ENCODE assay signal across 11 cellular contexts in genomic region chr19:50747141-50747540, GRCh38. TPM values are rescaled to one million over a fixed set of nuclear protein-coding genes. Genes with fewer than 3 reads are reported as not detected.
"Had no signal": no experiment of that assay in that cellular context is flagged by ENCODE, and none has a peak within 500 bp of the region (broad histone marks: within the 10 kb centered on the region; RNA-seq: fewer than 3 reads in every experiment).

No MANE protein-coding gene starts in this region.

RNA-seq across cellular contexts. Expression of gene GPR32, which starts 23.1 kb away (rescaled TPM):
- total RNA-seq: OCI-LY7, PC-3, PC-9, Peyer's patch, Right ventricle myocardium inferior, Right ventricle myocardium superior, RPMI7951, SJCRH30, SJSA1, SK-MEL-5 had no signal
- polyA plus RNA-seq: SK-N-SH had no signal

RNA-seq across cellular contexts. Expression of gene CLEC11A, which starts 24.0 kb away (rescaled TPM):
- total RNA-seq: PC-9 had no signal

RNA-seq across cellular contexts. Expression of gene SHANK1, which starts 27.5 kb away (rescaled TPM):
- total RNA-seq: PC-9, SJCRH30, SJSA1 had no signal

RNA-seq across cellular contexts. Expression of gene ACP4, which starts 43.1 kb away (rescaled TPM):
- total RNA-seq: OCI-LY7, PC-3, PC-9, Peyer's patch, Right ventricle myocardium inferior, Right ventricle myocardium superior, RPMI7951, SJCRH30, SJSA1, SK-MEL-5 had no signal
- polyA plus RNA-seq: SK-N-SH had no signal
